In the genomic region with DNA sequence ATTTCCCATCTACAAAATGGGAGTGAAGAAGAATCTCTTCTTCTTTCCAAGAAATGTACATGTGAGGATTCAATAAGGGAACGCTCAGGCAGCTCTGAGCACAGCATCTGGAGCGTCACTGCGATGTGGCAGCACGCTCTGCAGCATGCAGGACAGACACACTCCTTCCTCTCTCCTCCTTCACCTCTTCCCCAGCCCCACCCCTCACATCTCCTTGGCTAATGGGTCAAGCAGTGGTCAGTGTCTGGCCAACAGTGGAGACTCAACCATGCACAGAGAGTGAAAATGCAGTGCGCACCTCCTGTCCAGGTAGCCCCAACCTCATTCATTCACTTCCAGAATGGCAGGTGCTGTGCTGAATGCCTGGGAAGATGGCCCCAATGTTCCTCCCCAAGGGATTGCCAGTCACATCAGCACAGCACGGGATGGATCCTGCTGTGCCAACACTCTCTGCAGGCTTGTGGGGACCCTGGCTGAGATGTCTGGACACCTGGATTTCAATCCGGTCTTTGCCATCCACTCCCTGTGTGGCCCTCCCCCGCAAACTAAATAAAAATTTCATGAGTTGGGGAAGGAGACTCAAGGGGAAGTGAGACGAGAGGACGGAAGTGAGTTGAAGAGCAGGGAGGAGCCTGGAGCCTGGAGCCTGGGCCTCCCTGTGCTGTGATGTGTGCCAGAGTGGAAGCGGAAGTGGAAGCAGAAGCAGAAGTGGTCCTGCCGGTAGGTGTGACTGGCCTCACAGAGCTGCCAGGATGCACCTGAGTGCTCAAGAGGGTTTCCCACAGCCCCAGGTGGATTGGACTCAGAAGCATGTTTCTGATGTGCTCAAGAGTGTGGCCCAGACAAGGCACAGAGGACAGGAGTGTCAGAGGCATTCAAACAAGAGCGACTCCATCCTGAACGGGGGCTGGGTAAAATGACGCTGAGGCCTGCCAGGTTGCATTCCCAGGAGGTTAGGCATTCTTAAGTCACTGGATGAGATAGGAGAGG, we compare ENCODE assay signal across 9 cellular contexts.
DNase-seq lines count a peak whose midpoint lies in the region; ATAC-seq and TF ChIP-seq lines count a peak whose summit lies in the region.
"Had no signal": no experiment of that assay in that cellular context is flagged by ENCODE, and none has a peak within 500 bp of the region (broad histone marks: within the 10 kb centered on the region; RNA-seq: fewer than 3 reads in every experiment).

No MANE protein-coding gene starts in this region.

- H3K27me3 ChIP-seq in neural progenitor cell: no peaks in the 10 kb centered on the region
- H3K27me3 ChIP-seq in CD4-positive, alpha-beta memory T cell (ENCODE audit: insufficient read depth, low read length): no peaks in the 10 kb centered on the region

- intact Hi-C loops in CD4-positive, alpha-beta memory T cell (cut with micrococcal nuclease): no loop called here

- no peak for TF ChIP-seq CTCF in neural progenitor cell (IDR thresholded peaks at IDR 0.05)
- no peak for TF ChIP-seq CTCF in nephron progenitor cell (IDR thresholded peaks at IDR 0.05)

- no peaks in the 10 kb centered on the region for H3F3A ChIP-seq in neural progenitor cell (ENCODE audit: low read depth)

- ATAC-seq in GM19035 (IDR thresholded peaks at IDR 0.05; ENCODE audit: unreplicated experiment): peak; percentile 71
- ATAC-seq in HG03064 (IDR thresholded peaks at IDR 0.05; ENCODE audit: low read depth, unreplicated experiment): peak; percentile 77

- no peaks in the 10 kb centered on the region for H3K9me3 ChIP-seq in neural progenitor cell (ENCODE audit: low read depth)
- no peaks in the 10 kb centered on the region for H3K9me3 ChIP-seq in CD4-positive, alpha-beta memory T cell (ENCODE audit: control insufficient read depth in 1 of 2, low read length in 2 of 2)

- no peak overlapping the region for H3K27ac ChIP-seq in neural progenitor cell
- H3K27ac ChIP-seq in CD4-positive, alpha-beta memory T cell (ENCODE audit: low read depth, low read length): no peak overlapping the region

- H3K27ac Mint-ChIP-seq in neural progenitor cell: no peak overlapping the region
- no peak overlapping the region for H3K27ac Mint-ChIP-seq in CD4-positive, alpha-beta memory T cell
- no peak overlapping the region for H3K27ac Mint-ChIP-seq in nephron progenitor cell
- H3K27ac Mint-ChIP-seq: activated naive CD8-positive, alpha-beta T cell had no signal

- POLR2A ChIA-PET in CD4-positive, alpha-beta memory T cell (lab: Charles Lee; ENCODE audit: partially characterized antibody): no interaction called here

- H3K4me3 Mint-ChIP-seq in neural progenitor cell: no peak overlapping the region
- H3K4me3 Mint-ChIP-seq in CD4-positive, alpha-beta memory T cell: peak overlapping the region in 1 of 8 donors; percentile 40
- no peak overlapping the region for H3K4me3 Mint-ChIP-seq in nephron progenitor cell
- H3K4me3 Mint-ChIP-seq: activated naive CD8-positive, alpha-beta T cell had no signal

- no peak overlapping the region for H3K4me2 ChIP-seq in neural progenitor cell

- H3K27me3 Mint-ChIP-seq in neural progenitor cell (ENCODE audit: insufficient read depth, low read depth) (peaks cover 2% of the 10 kb centered on the region), nephron progenitor cell (ENCODE audit: low read depth, poor library complexity) (peaks cover 3% of the 10 kb centered on the region)
- peaks cover 22 to 32% of the 10 kb centered on the region in 2 donors for H3K27me3 Mint-ChIP-seq in CD4-positive, alpha-beta memory T cell

- no peaks in the 10 kb centered on the region for H3K36me3 ChIP-seq in neural progenitor cell
- no peaks in the 10 kb centered on the region for H3K36me3 ChIP-seq in CD4-positive, alpha-beta memory T cell (ENCODE audit: insufficient read depth, low read length)

- H3K9ac ChIP-seq in neural progenitor cell: no peak overlapping the region

- peaks cover 14% of the 10 kb centered on the region for H3K4me1 Mint-ChIP-seq in neural progenitor cell
- H3K4me1 Mint-ChIP-seq in CD4-positive, alpha-beta memory T cell: no peaks in the 10 kb centered on the region
- peaks cover 24% of the 10 kb centered on the region for H3K4me1 Mint-ChIP-seq in nephron progenitor cell

- DNase-seq in UCSD-AML1 (lab: John Stamatoyannopoulos, UW; ENCODE audit: unreplicated experiment) (peak; percentile 70), neural progenitor cell (ENCODE audit: low spot score) (no peak), nephron progenitor cell (no peak), activated gamma-delta T cell treated with Interleukin-2 at 50 U/mL for 16 hours (no peak)
- DNase-seq in CD4-positive, alpha-beta memory T cell: no peak
- DNase-seq in activated naive CD4-positive, alpha-beta T cell treated with anti-CD3 and anti-CD28 coated beads, Interleukin-2, amount 50 U/mL, for 16 hours: no peak

- no peak overlapping the region for H3K4me3 ChIP-seq in neural progenitor cell
- H3K4me3 ChIP-seq in CD4-positive, alpha-beta memory T cell (ENCODE audit: low read length in 2 of 2): no peak overlapping the region

- peaks cover 4% of the 10 kb centered on the region for H3K9me3 Mint-ChIP-seq in neural progenitor cell
- no peaks in the 10 kb centered on the region for H3K9me3 Mint-ChIP-seq in CD4-positive, alpha-beta memory T cell
- no peaks in the 10 kb centered on the region for H3K9me3 Mint-ChIP-seq in nephron progenitor cell

- H3K79me2 ChIP-seq in neural progenitor cell (ENCODE audit: low read depth): no peaks in the 10 kb centered on the region

- peaks cover 4% of the 10 kb centered on the region for H3K4me1 ChIP-seq in neural progenitor cell
- H3K4me1 ChIP-seq in CD4-positive, alpha-beta memory T cell (ENCODE audit: insufficient read depth, low read length): no peaks in the 10 kb centered on the region

- no peaks in the 10 kb centered on the region for H4K20me1 ChIP-seq in neural progenitor cell (ENCODE audit: low read depth)

- CTCF ChIA-PET in CD4-positive, alpha-beta memory T cell (lab: Charles Lee; ENCODE audit: partially characterized antibody): interaction anchor here (6.9 kb wide), 1 partner anchor 14 kb away, joined by 55 read pairs; no protein-coding TSS in a partner anchor

- peak overlapping the region; percentile 38 for H2AFZ ChIP-seq in neural progenitor cell (replicated peaks)

- H3K36me3 Mint-ChIP-seq in neural progenitor cell (no peaks in the 10 kb centered on the region), nephron progenitor cell (ENCODE audit: low read depth) (no peaks in the 10 kb centered on the region)
- H3K36me3 Mint-ChIP-seq in CD4-positive, alpha-beta memory T cell: no peaks in the 10 kb centered on the region
- H3K36me3 Mint-ChIP-seq: activated naive CD8-positive, alpha-beta T cell had no signal
